1 cellular context compared by ENCODE assay signal in genomic region chr1:23900017-23900416, GRCh38.
TF ChIP-seq lines count a peak whose summit lies in the region.
"Not testable (repeated sequence)": the region's sequence is repeated elsewhere in the genome, so short reads cannot be mapped to it uniquely, and the experiment has no call there.

No MANE protein-coding gene starts in this region.

TF ChIP-seq in K562, 482 proteins besides CTCF, POLR2A, EP300 and RAD21:
- peak; percentile 64; the same call in 1 of the 2 replicates for TF ChIP-seq TOE1 (IDR thresholded peaks at IDR 0.05; ENCODE audit: borderline replicate concordance)
- not testable (repeated sequence) for TF ChIP-seq TOE1 (CRISPR knock-in tag; IDR thresholded peaks at IDR 0.05; ENCODE audit: borderline replicate concordance, low read depth)
- TF ChIP-seq BHLHE40 (IDR thresholded peaks at IDR 0.05; ENCODE audit: low read length) = 0 out of 2 replicates have a peak, but pooled peaks have one; percentile 26
- TF ChIP-seq RAD51 (IDR thresholded peaks at IDR 0.05; ENCODE audit: borderline replicate concordance, low read depth) = peak; percentile 44; the same call in 1 of the 2 replicates
- TF ChIP-seq NFYB (IDR thresholded peaks at IDR 0.05; ENCODE audit: extremely low read depth, insufficient read length) = peak; percentile 27
- TF ChIP-seq ZNF512 (tag; IDR thresholded peaks at IDR 0.05) = 0 out of 2 replicates have a peak, but pooled peaks have one; percentile 71
